17 cellular contexts compared by ENCODE assay signal in genomic region chr17:17420561-17421269, GRCh38. TPM values are rescaled to one million over a fixed set of nuclear protein-coding genes. Genes with fewer than 3 reads are reported as not detected.
DNase-seq lines count a peak whose midpoint lies in the region; TF ChIP-seq lines count a peak whose summit lies in the region.
"Had no signal": no experiment of that assay in that cellular context is flagged by ENCODE, and none has a peak within 500 bp of the region (broad histone marks: within the 10 kb centered on the region; RNA-seq: fewer than 3 reads in every experiment).

No MANE protein-coding gene starts in this region.

- TF ChIP-seq CTCF in H9 (conservative IDR thresholded peaks at IDR 0.05): no peak

- no peak overlapping the region for H2BK20ac ChIP-seq in H9 (ENCODE audit: low read depth, low read length, poor library complexity, severe bottlenecking)

- no peak overlapping the region for H3K14ac ChIP-seq in H9 (ENCODE audit: insufficient read depth, low read length)

- no peak overlapping the region for H4K5ac ChIP-seq in H9 (ENCODE audit: insufficient read length, low read depth, low read length)

- H2BK120ac ChIP-seq in H9 (ENCODE audit: low read depth, low read length, poor library complexity, severe bottlenecking): no peak overlapping the region

- no peak overlapping the region for H3K27ac ChIP-seq in H9 (ENCODE audit: insufficient read length, low read depth, low read length)
- H3K27ac ChIP-seq: C4-2B, cardiac muscle cell, foreskin keratinocyte had no signal

- no peaks in the 10 kb centered on the region for H3K79me1 ChIP-seq in H9 (ENCODE audit: insufficient read depth, low read depth, low read length, poor library complexity, severe bottlenecking)

- H4K8ac ChIP-seq in H9 (replicated peaks; ENCODE audit: insufficient read length, low read depth, low read length): no peak overlapping the region

- H3K4ac ChIP-seq in H9 (ENCODE audit: low read depth, low read length): no peak overlapping the region

- H3K79me2 ChIP-seq in H9 (ENCODE audit: insufficient read depth, low read length): no peaks in the 10 kb centered on the region

- no peak overlapping the region for H3K9ac ChIP-seq in H9 (ENCODE audit: extremely low read depth, insufficient read length, low read length)

- DNase-seq in GM04504 (ENCODE audit: low read depth): peak; percentile 83
- DNase-seq in dermis blood vessel endothelial cell: peak; percentile 30
- DNase-seq in iris pigment epithelial cell (ENCODE audit: low read depth): peak; percentile 36
- peak; percentile 97 for DNase-seq in stromal cell of bone marrow (ENCODE audit: low read depth)
- no peak for DNase-seq in SIG-M5 treated with dmso at 0.1 percent for 504 hours (lab: John Stamatoyannopoulos, UW; ENCODE audit: unreplicated experiment)
- no peak for DNase-seq in superior temporal gyrus (ENCODE audit: extremely low spot score)
- no peak for DNase-seq in NCI-H187 treated with DMSO at 0.1 percent for 48 hours (lab: John Stamatoyannopoulos, UW)
- DNase-seq in H9: no peak
- DNase-seq: activated CD8-positive, alpha-beta T cell treated with anti-CD3 and anti-CD28 coated beads, Interleukin-2, amount 10 ng/mL, durations not matched to agents 7 days and 5 days; activated gamma-delta T cell treated with Interleukin-2 at 50 U/mL for 16 hours; foreskin keratinocyte; kidney glomerular epithelial cell had no signal

- H2BK12ac ChIP-seq in H9 (ENCODE audit: insufficient read length, low read depth, low read length): no peak overlapping the region

- H4K20me1 ChIP-seq in H9 (ENCODE audit: control insufficient read depth, insufficient read depth, insufficient read length): no peaks in the 10 kb centered on the region

- H2AK5ac ChIP-seq in H9 (ENCODE audit: insufficient read length, low read length): no peak overlapping the region

- H3K4me1 Mint-ChIP-seq in H9: no peaks in the 10 kb centered on the region

- no peak overlapping the region for H3K23ac ChIP-seq in H9 (ENCODE audit: insufficient read length, low read depth, low read length)

- no peak overlapping the region for H3K4me3 Mint-ChIP-seq in H9
- H3K4me3 Mint-ChIP-seq: activated CD8-positive, alpha-beta T cell treated with anti-CD3 and anti-CD28 coated beads, Interleukin-2, amount 10 ng/mL, durations not matched to agents 7 days and 5 days; neural crest cell had no signal

- H3K36me3 Mint-ChIP-seq in H9 (ENCODE audit: insufficient read depth in 1 of 3, low read depth in 3 of 3): peaks cover 5 to 10% (median 5%) of the 10 kb centered on the region in 3 experiments; a peak in 5 of 7 replicates

- no peak overlapping the region for H3K18ac ChIP-seq in H9 (ENCODE audit: insufficient read length, low read depth, low read length)

- no peak overlapping the region for H2BK5ac ChIP-seq in H9 (ENCODE audit: insufficient read length, low read length)

- no CpG with 5 or more reads among the region's 16 CpGs for WGBS in H9 (ENCODE audit: extremely low coverage, insufficient read length, low lambda C conversion rate)

- H2AFZ ChIP-seq in H9 (ENCODE audit: low read length): no peak overlapping the region

- H3K27ac Mint-ChIP-seq in H9: no peak overlapping the region
- H3K27ac Mint-ChIP-seq: activated CD8-positive, alpha-beta T cell treated with anti-CD3 and anti-CD28 coated beads, Interleukin-2, amount 10 ng/mL, durations not matched to agents 7 days and 5 days had no signal

- H3K9me3 Mint-ChIP-seq in H9: peaks cover 21 to 24% of the 10 kb centered on the region in 2 experiments

- H3K27me3 ChIP-seq in H9 (ENCODE audit: insufficient read depth, low read length): no peaks in the 10 kb centered on the region
- H3K27me3 ChIP-seq: cardiac muscle cell, Peyer's patch had no signal

- no peak overlapping the region for H3K56ac ChIP-seq in H9 (ENCODE audit: insufficient read length, low read depth, low read length)

- no peak overlapping the region for H2BK15ac ChIP-seq in H9 (ENCODE audit: low read depth, low read length)

- no peak overlapping the region for H4K91ac ChIP-seq in H9 (ENCODE audit: insufficient read length, low read depth, low read length)

- no peaks in the 10 kb centered on the region for H3K23me2 ChIP-seq in H9 (ENCODE audit: insufficient read length, low read depth, low read length, poor library complexity, severe bottlenecking)

- H3K9me3 ChIP-seq in H9 (ENCODE audit: control insufficient read depth, low read depth, low read length): no peaks in the 10 kb centered on the region

- H3K4me2 ChIP-seq in H9 (ENCODE audit: insufficient read depth, insufficient read length, low read length): no peak overlapping the region

- H3K4me1 ChIP-seq in H9 (ENCODE audit: insufficient read depth, low read length): no peaks in the 10 kb centered on the region
- H3K4me1 ChIP-seq: foreskin keratinocyte, HAP-1 had no signal

- H3T11ph ChIP-seq in H9 (ENCODE audit: low read length): no peak overlapping the region

- H3K27me3 Mint-ChIP-seq in H9 (ENCODE audit: low read depth): peaks cover 22% of the 10 kb centered on the region

RNA-seq across cellular contexts. Expression of gene MED9, which starts 56.1 kb away (rescaled TPM):
- total RNA-seq in dermis blood vessel endothelial cell (12.3 and 13.1 TPM in 2 replicates), H9 (2021) (19.6 and 20.0 TPM in 2 replicates)

Comparison
In these comparisons a context has a peak if more than half of its experiments do, and no peak if none do; other contexts are left out.
1. DNase-seq: peak in GM04504 (single experiment), dermis blood vessel endothelial cell (single experiment), iris pigment epithelial cell (single experiment) and stromal cell of bone marrow (single experiment); none in SIG-M5 treated with dmso at 0.1 percent for 504 hours (single experiment), superior temporal gyrus (single experiment), NCI-H187 treated with DMSO at 0.1 percent for 48 hours (single experiment) and H9 (single experiment).